10 cellular contexts compared by ENCODE assay signal in the genomic region with DNA sequence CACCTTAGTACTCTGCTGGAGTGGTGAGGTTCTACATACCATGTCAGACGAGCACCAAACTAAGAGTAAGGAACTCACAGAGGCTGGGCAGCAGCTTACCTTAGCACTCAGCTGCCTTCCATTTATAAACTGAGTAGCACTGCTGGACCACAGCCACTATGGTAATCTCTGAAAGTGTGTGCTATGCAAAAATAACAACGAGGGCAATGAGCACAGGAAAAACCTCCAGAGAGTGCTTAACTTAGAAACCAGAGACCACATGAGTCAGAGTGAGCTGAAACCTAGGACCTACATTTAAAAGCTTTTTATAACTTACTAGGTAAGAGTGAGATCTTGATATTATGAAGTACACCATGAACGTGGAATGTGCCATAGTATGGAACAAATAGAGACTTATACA. TPM values are rescaled to one million over a fixed set of nuclear protein-coding genes. Genes with fewer than 3 reads are reported as not detected.
DNase-seq lines count a peak whose midpoint lies in the region; ATAC-seq and FAIRE-seq lines count a peak whose summit lies in the region.
"Had no signal": no experiment of that assay in that cellular context is flagged by ENCODE, and none has a peak within 500 bp of the region (broad histone marks: within the 10 kb centered on the region; RNA-seq: fewer than 3 reads in every experiment).

No MANE protein-coding gene starts in this region.

- no peak overlapping the region for H3K27ac Mint-ChIP-seq in immature natural killer cell
- H3K27ac Mint-ChIP-seq: activated naive CD4-positive, alpha-beta T cell treated with anti-CD3 and anti-CD28 coated beads, Interleukin-2, amount 10 ng/mL, durations not matched to agents 7 days and 5 days had no signal

- DNase-seq in GM18507 (ENCODE audit: extremely low spot score, insufficient read length, low read depth), result no peak
- no peak for DNase-seq in left ventricle myocardium superior
- no peak for DNase-seq in immature natural killer cell
- no peak for DNase-seq in activated effector memory CD4-positive, alpha-beta T cell treated with anti-CD3 and anti-CD28 coated beads, Interleukin-2, amount 50 U/mL, for 16 hours
- no peak for DNase-seq in stimulated activated CD8-positive, alpha-beta memory T cell treated with anti-CD3 and anti-CD28 coated beads, Interleukin-4, amount 100 ng/mL, for 48 hours
- DNase-seq in DMS53 treated with DMSO at 0.1 percent for 48 hours (lab: John Stamatoyannopoulos, UW; ENCODE audit: unreplicated experiment), result no peak
- DNase-seq: activated naive CD4-positive, alpha-beta T cell treated with anti-CD3 and anti-CD28 coated beads, Interleukin-2, amount 10 ng/mL, durations not matched to agents 7 days and 5 days; mesendoderm had no signal

- no peaks in the 10 kb centered on the region for H3K4me1 Mint-ChIP-seq in immature natural killer cell
- H3K4me1 Mint-ChIP-seq: activated naive CD4-positive, alpha-beta T cell treated with anti-CD3 and anti-CD28 coated beads, Interleukin-2, amount 10 ng/mL, durations not matched to agents 7 days and 5 days had no signal

- peaks cover 0 to 2% (median 0%) of the 10 kb centered on the region in 3 donors for H3K27me3 Mint-ChIP-seq in immature natural killer cell (ENCODE audit: low read depth in 3 of 3)
- H3K27me3 Mint-ChIP-seq: activated naive CD4-positive, alpha-beta T cell treated with anti-CD3 and anti-CD28 coated beads, Interleukin-2, amount 10 ng/mL, durations not matched to agents 7 days and 5 days had no signal

- no peak overlapping the region for H3K4me3 Mint-ChIP-seq in immature natural killer cell
- H3K4me3 Mint-ChIP-seq: activated naive CD4-positive, alpha-beta T cell treated with anti-CD3 and anti-CD28 coated beads, Interleukin-2, amount 10 ng/mL, durations not matched to agents 7 days and 5 days had no signal

- intact Hi-C loops in left ventricle myocardium superior (cut with micrococcal nuclease), result no loop called here

- ATAC-seq in GM21717 (IDR thresholded peaks at IDR 0.05; ENCODE audit: unreplicated experiment), result peak; percentile 97
- peak; percentile 94 for ATAC-seq in HG03558 (IDR thresholded peaks at IDR 0.05; ENCODE audit: extremely low read depth, unreplicated experiment)
- ATAC-seq in left ventricle myocardium superior, result peak; percentile 96

- peak; percentile 88 for FAIRE-seq in GM18507 (lab: Jason Lieb, UNC)

- no peaks in the 10 kb centered on the region for H3K9me3 Mint-ChIP-seq in immature natural killer cell
- H3K9me3 Mint-ChIP-seq: activated naive CD4-positive, alpha-beta T cell treated with anti-CD3 and anti-CD28 coated beads, Interleukin-2, amount 10 ng/mL, durations not matched to agents 7 days and 5 days had no signal

- peaks cover 16 to 51% (median 27%) of the 10 kb centered on the region in 3 donors for H3K36me3 Mint-ChIP-seq in immature natural killer cell

RNA-seq across cellular contexts. Expression of gene CD59, which starts 17.1 kb away (rescaled TPM):
- 814 TPM for total RNA-seq in left ventricle myocardium superior
- 10 to 100 TPM; 46.9 to 70.7 (median 54.9) TPM for polyA plus RNA-seq in immature natural killer cell

RNA-seq across cellular contexts. Expression of gene FBXO3, which starts 21.0 kb away (rescaled TPM):
- total RNA-seq in left ventricle myocardium superior, result 53.3 TPM
- 10 to 100 TPM; 33.5 to 46.9 (median 36.9) TPM for polyA plus RNA-seq in immature natural killer cell

RNA-seq across cellular contexts. Expression of gene C11orf91, which starts 52.7 kb away (rescaled TPM):
- not detected for total RNA-seq in left ventricle myocardium superior
- not detected for polyA plus RNA-seq in immature natural killer cell
